23 cellular contexts compared by ENCODE assay signal in genomic region chr6:22298393-22299010, GRCh38. TPM values are rescaled to one million over a fixed set of nuclear protein-coding genes. Genes with fewer than 3 reads are reported as not detected.
DNase-seq lines count a peak whose midpoint lies in the region; ATAC-seq, FAIRE-seq and TF ChIP-seq lines count a peak whose summit lies in the region.
"Had no signal": no experiment of that assay in that cellular context is flagged by ENCODE, and none has a peak within 500 bp of the region (broad histone marks: within the 10 kb centered on the region; RNA-seq: fewer than 3 reads in every experiment).

No MANE protein-coding gene starts in this region.

- no peak for TF ChIP-seq EP300 in A549 (IDR thresholded peaks at IDR 0.05)

- dilution Hi-C loops in IMR-90 (cut with HindIII; ENCODE audit: low sequenced_read_pairs, unreplicated experiment), result no loop called here

- no peaks in the 10 kb centered on the region for H3K9me1 ChIP-seq in IMR-90 (ENCODE audit: insufficient read depth, low read length)

- no peak overlapping the region for H3K18ac ChIP-seq in IMR-90 (ENCODE audit: low read depth, low read length)

- peak overlapping the region; percentile 6 for H2BK5ac ChIP-seq in IMR-90 (ENCODE audit: low read depth, low read length, poor library complexity, severe bottlenecking)

- H3K56ac ChIP-seq in IMR-90 (ENCODE audit: extremely low read depth, insufficient read depth, low read length), result no peak overlapping the region

- H2BK15ac ChIP-seq in IMR-90 (ENCODE audit: low read depth, low read length), result no peak overlapping the region

- H3K4me3 ChIP-seq in A549, result no peak overlapping the region
- no peak overlapping the region for H3K4me3 ChIP-seq in IMR-90 (ENCODE audit: insufficient read depth, low read depth, low read length)
- H3K4me3 ChIP-seq: Peyer's patch, SK-N-MC had no signal

- H3K36me3 ChIP-seq in IMR-90 (ENCODE audit: control insufficient read depth, insufficient read depth, low read length), result no peaks in the 10 kb centered on the region
- H3K36me3 ChIP-seq: Peyer's patch had no signal

- H3K27me3 Mint-ChIP-seq in mesothelial cell of epicardium (ENCODE audit: low read depth), result no peaks in the 10 kb centered on the region

- H3K23ac ChIP-seq in IMR-90 (ENCODE audit: low read depth, low read length), result no peak overlapping the region

- DNase-seq in A549 (ENCODE audit: low read depth in 1 of 2, low spot score in 1 of 2) (no peak), IMR-90 (peak; percentile 62), amniotic epithelial cell (ENCODE audit: low read depth) (peak; percentile 65), mesothelial cell of epicardium (ENCODE audit: low spot score in 2 of 2, unreplicated experiment in 2 of 2) (no peak), MV-4-11 (lab: John Stamatoyannopoulos, UW) (no peak), NCI-H2029 treated with DMSO at 0.1 percent for 48 hours (lab: John Stamatoyannopoulos, UW) (no peak), iPS-NIHi11 (ENCODE audit: low spot score) (no peak)
- no peak for DNase-seq in activated naive CD4-positive, alpha-beta T cell (lab: John Stamatoyannopoulos, UW)
- DNase-seq: C1 segment of cervical spinal cord, DND-41, GF-D8, HCEC 1CT, NCI-H1105 treated with DMSO at 0.1 percent for 48 hours, NCI-H1930, NCI-H524, Peyer's patch, Right ventricle myocardium superior had no signal

- TF ChIP-seq RAD21 in A549 (conservative IDR thresholded peaks at IDR 0.05 in 1 of 2, IDR thresholded peaks at IDR 0.05 in 1 of 2) (no peak), IMR-90 (IDR thresholded peaks at IDR 0.05; ENCODE audit: low read length) (no peak)

- H4K5ac ChIP-seq in IMR-90 (ENCODE audit: low read depth, low read length), result no peak overlapping the region

- H3K27ac Mint-ChIP-seq in mesothelial cell of epicardium, result peak overlapping the region; percentile 47

- ATAC-seq in A549 (no peak), IMR-90 (ENCODE audit: low read depth) (peak; percentile 84)

- H3K27ac ChIP-seq in A549 (no peak overlapping the region), IMR-90 (ENCODE audit: insufficient read depth, low read length) (no peak overlapping the region)
- H3K27ac ChIP-seq: KMS-11, Peyer's patch, SK-N-MC had no signal

- H2AK9ac ChIP-seq in IMR-90 (replicated peaks; ENCODE audit: low read depth, low read length, poor library complexity), result no peak overlapping the region

- no peak overlapping the region for H3K4ac ChIP-seq in IMR-90 (ENCODE audit: low read depth, low read length)

- H3K36me3 Mint-ChIP-seq in mesothelial cell of epicardium, result no peaks in the 10 kb centered on the region

- no peak overlapping the region for H3K9ac ChIP-seq in IMR-90 (ENCODE audit: low read depth, low read length)
- H3K9ac ChIP-seq: KMS-11 had no signal

- H3K9me3 ChIP-seq in A549 (no peaks in the 10 kb centered on the region), IMR-90 (ENCODE audit: control insufficient read depth, insufficient read depth, low read length) (no peaks in the 10 kb centered on the region)
- H3K9me3 ChIP-seq: Peyer's patch had no signal

- POLR2A ChIA-PET in A549 (lab: Yijun Ruan, JAX) (no interaction called here), IMR-90 (lab: Charles Lee; ENCODE audit: unreplicated experiment) (no interaction called here)

- no peak overlapping the region for H2BK20ac ChIP-seq in IMR-90 (ENCODE audit: low read depth, low read length)

- H3K4me3 Mint-ChIP-seq in mesothelial cell of epicardium, result no peak overlapping the region

- H3K4me2 ChIP-seq in A549 (peak overlapping the region; percentile 24; the same call in 2 of the 3 replicates), IMR-90 (ENCODE audit: low read depth, low read length) (no peak overlapping the region; the same call in 1 of the 2 replicates)
- H3K4me2 ChIP-seq: KMS-11 had no signal

- intact Hi-C loops in IMR-90 (cut with micrococcal nuclease), result no loop called here

- no peak for TF ChIP-seq CTCF in A549 (IDR thresholded peaks at IDR 0.05)
- no peak for TF ChIP-seq CTCF in IMR-90 (conservative IDR thresholded peaks at IDR 0.05; ENCODE audit: low read depth, low read length)
- TF ChIP-seq CTCF in mesothelial cell of epicardium (IDR thresholded peaks at IDR 0.05; ENCODE audit: unreplicated experiment), result no peak

- H4K20me1 ChIP-seq in IMR-90 (ENCODE audit: insufficient read depth, low read length), result no peaks in the 10 kb centered on the region

- H3K79me1 ChIP-seq in IMR-90 (ENCODE audit: low read depth in 1 of 2, low read length in 2 of 2), result no peaks in the 10 kb centered on the region

- no peak overlapping the region for H2AK5ac ChIP-seq in IMR-90 (ENCODE audit: low read depth, low read length)

- no peak overlapping the region for H2AFZ ChIP-seq in IMR-90 (replicated peaks; ENCODE audit: low read length, poor library complexity)

- no peak overlapping the region for H4K8ac ChIP-seq in IMR-90 (ENCODE audit: low read depth in 2 of 2, low read length in 2 of 2)

- H3K9me3 Mint-ChIP-seq in mesothelial cell of epicardium, result no peaks in the 10 kb centered on the region

- H3K4me1 ChIP-seq in A549, result peaks cover 8% of the 10 kb centered on the region; the same call in 2 of the 3 replicates
- H3K4me1 ChIP-seq in IMR-90 (ENCODE audit: control insufficient read depth, insufficient read depth, low read length), result no peaks in the 10 kb centered on the region
- H3K4me1 ChIP-seq: Peyer's patch had no signal

- H2BK120ac ChIP-seq in IMR-90 (ENCODE audit: low read depth, low read length), result no peak overlapping the region

- TF ChIP-seq POLR2A in A549 (IDR thresholded peaks at IDR 0.05; ENCODE audit: low read length) (no peak), IMR-90 (IDR thresholded peaks at IDR 0.05; ENCODE audit: low read depth, low read length) (no peak)

- no peak overlapping the region for H4K91ac ChIP-seq in IMR-90 (ENCODE audit: insufficient read depth, low read depth, low read length)

- no peaks in the 10 kb centered on the region for H3K27me3 ChIP-seq in IMR-90 (ENCODE audit: control insufficient read depth, insufficient read depth, low read length)
- H3K27me3 ChIP-seq: Peyer's patch had no signal

- FAIRE-seq in A549 (lab: Jason Lieb, UNC), result no peak
- FAIRE-seq: GM12891, GM18507 had no signal

- BruUV-seq in IMR-90 (replicated peaks; lab: Mats Ljungman, UMichigan), result no TSS peak

- CTCF ChIA-PET in A549 (lab: Yijun Ruan, JAX), result no interaction called here
- CTCF ChIA-PET in IMR-90 (lab: Yijun Ruan, JAX), result no interaction called here

- in situ Hi-C loops in IMR-90 (cut with MboI; ENCODE audit: low sequenced_read_pairs), result no loop called here

- 25% methylated on average over 2 of the region's 2 CpGs for WGBS in A549 (ENCODE audit: missing lambda C conversion rate)
- no CpG with 5 or more reads among the region's 2 CpGs for WGBS in IMR-90 (ENCODE audit: extremely low coverage in 2 of 2, insufficient read length in 1 of 2), 2 experiments

- H3K14ac ChIP-seq in IMR-90 (replicated peaks; ENCODE audit: low read depth, low read length), result no peak overlapping the region

- peaks cover 63% of the 10 kb centered on the region for H3K4me1 Mint-ChIP-seq in mesothelial cell of epicardium

TF ChIP-seq in A549, 52 proteins besides CTCF, POLR2A, EP300 and RAD21 (continues in another document):
- no peak for TF ChIP-seq NFE2L2 (conservative IDR thresholded peaks at IDR 0.05; ENCODE audit: low read length)
- no peak for TF ChIP-seq MAFK (IDR thresholded peaks at IDR 0.05; ENCODE audit: partially characterized antibody)
- no peak for TF ChIP-seq ESRRA (IDR thresholded peaks at IDR 0.05; ENCODE audit: borderline replicate concordance, low read length)
- TF ChIP-seq JUNB (IDR thresholded peaks at IDR 0.05), result no peak
- TF ChIP-seq CHD4 (IDR thresholded peaks at IDR 0.05; ENCODE audit: borderline replicate concordance), result no peak
- TF ChIP-seq HOXB13 (CRISPR knock-in tag; IDR thresholded peaks at IDR 0.05; ENCODE audit: low read depth), result no peak
- TF ChIP-seq MAZ (IDR thresholded peaks at IDR 0.05; ENCODE audit: borderline replicate concordance, low read depth, low read length), result no peak

TF ChIP-seq in IMR-90, 13 proteins besides CTCF, POLR2A, EP300 and RAD21:
- TF ChIP-seq CEBPB (IDR thresholded peaks at IDR 0.05; ENCODE audit: low read depth, low read length), result peak; percentile 65
- TF ChIP-seq RCOR1 (IDR thresholded peaks at IDR 0.05; ENCODE audit: insufficient replicate concordance, low read length), result no peak
- no peak for TF ChIP-seq MAZ (IDR thresholded peaks at IDR 0.05; ENCODE audit: borderline replicate concordance, low read depth, low read length)

RNA-seq across cellular contexts. Expression of gene PRL, which starts 1.7 kb away (rescaled TPM):
- polyA plus RNA-seq in A549 (2011; rRNA removed), result not detected in 2 replicates
- not detected in 2 replicates for polyA plus RNA-seq in A549 (2012; cell fraction: cytosol; rRNA removed)
- polyA plus RNA-seq in A549 (2012; cell fraction: nucleus; rRNA removed), result not detected in 2 replicates
- not detected in 3 replicates for polyA plus RNA-seq in A549 (2017; fragmentation: RNase III; extraction: RNeasy Plus Mini Kit Qiagen cat#74134 plus additional on column Dnase treatment)
- not detected in 2 replicates for polyA minus RNA-seq in A549 (2011; rRNA and poly(A)+ RNA removed)
- total RNA-seq in IMR-90 (2012; rRNA removed), result not detected in 2 replicates
- polyA plus RNA-seq in IMR-90 (2012; rRNA removed), result not detected in 2 replicates
- polyA plus RNA-seq in IMR-90 (2012; cell fraction: cytosol; rRNA removed), result not detected in 2 replicates
- not detected in 2 replicates for polyA plus RNA-seq in IMR-90 (2012; cell fraction: nucleus; rRNA removed; ENCODE audit: low replicate concordance)
- 0.23 TPM in 1 of 3 replicates, not detected in the others for total RNA-seq in mesothelial cell of epicardium
- total RNA-seq: A172, M059J, Peyer's patch, Right ventricle myocardium superior had no signal

Comparison
In these comparisons a context has a peak if more than half of its experiments do, and no peak if none do; other contexts are left out.
1. DNase-seq: peak in IMR-90 (single experiment) and amniotic epithelial cell (single experiment); none in A549 (0 of 2), mesothelial cell of epicardium (0 of 2), MV-4-11 (single experiment), activated naive CD4-positive, alpha-beta T cell (0 of 4), NCI-H2029 treated with DMSO at 0.1 percent for 48 hours (single experiment) and iPS-NIHi11 (single experiment).